In the genomic region with DNA sequence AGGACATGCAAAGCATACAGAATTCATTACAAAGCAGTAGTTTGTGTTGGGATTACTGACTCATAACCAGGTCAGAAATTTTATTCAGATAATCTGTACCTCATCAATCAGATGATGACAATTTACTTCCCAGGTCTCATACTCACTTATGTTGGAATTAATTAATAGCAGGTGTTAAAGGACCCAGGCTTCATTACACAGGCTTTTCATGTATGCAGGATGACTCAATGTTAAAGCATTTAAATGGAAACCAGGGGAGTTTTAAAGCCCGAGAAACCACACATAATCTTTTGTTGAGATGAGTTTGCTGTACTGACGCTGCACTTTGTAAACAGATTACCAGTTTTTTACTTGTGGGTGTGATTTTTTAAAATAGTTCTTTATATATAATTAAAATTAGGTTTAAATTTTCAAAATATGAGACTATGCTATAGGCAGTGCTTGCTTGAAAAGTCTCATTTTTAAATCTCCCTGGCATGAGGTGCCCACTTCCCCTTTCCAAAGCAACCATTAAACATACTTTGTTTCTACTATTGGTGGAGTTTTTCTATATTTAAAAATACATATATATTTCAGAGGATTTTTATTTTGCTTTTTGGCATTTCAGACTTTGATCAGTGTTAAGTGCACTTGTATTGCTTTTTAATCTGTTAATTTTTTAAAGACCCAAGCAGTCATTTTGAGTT, we compare ENCODE assay signal across 10 cellular contexts. TPM values are rescaled to one million over a fixed set of nuclear protein-coding genes. Genes with fewer than 3 reads are reported as not detected.
DNase-seq lines count a peak whose midpoint lies in the region; ATAC-seq and TF ChIP-seq lines count a peak whose summit lies in the region.
"Had no signal": no experiment of that assay in that cellular context is flagged by ENCODE, and none has a peak within 500 bp of the region (broad histone marks: within the 10 kb centered on the region; RNA-seq: fewer than 3 reads in every experiment).

No MANE protein-coding gene starts in this region.

- TF ChIP-seq CTCF in choroid plexus epithelial cell (conservative IDR thresholded peaks at IDR 0.05; ENCODE audit: low read depth, low read length) (no peak), omental fat pad (IDR thresholded peaks at IDR 0.05) (no peak)

- DNase-seq in EH (ENCODE audit: low read depth), result peak; percentile 88
- peak; percentile 23 for DNase-seq in MV-4-11 (lab: John Stamatoyannopoulos, UW)
- DNase-seq in choroid plexus epithelial cell (ENCODE audit: low read depth), result peak; percentile 77
- no peak for DNase-seq in omental fat pad (ENCODE audit: low spot score)
- no peak for DNase-seq in GF-D8 (lab: John Stamatoyannopoulos, UW)
- no peak for DNase-seq in HPDE6-E6E7 (ENCODE audit: extremely low spot score)
- DNase-seq: NCI-H82, T-helper 17 cell had no signal

- peak; percentile 76 for ATAC-seq in omental fat pad (ENCODE audit: low FRiP score)
- ATAC-seq in GM19463 (IDR thresholded peaks at IDR 0.05; ENCODE audit: unreplicated experiment), result no peak
- ATAC-seq in HG03520 (IDR thresholded peaks at IDR 0.05; ENCODE audit: unreplicated experiment), result no peak
- ATAC-seq: T-helper 17 cell had no signal

- no peak overlapping the region for H3K4me3 ChIP-seq in choroid plexus epithelial cell (ENCODE audit: low read depth, low read length)

RNA-seq across cellular contexts. Expression of gene CEP57, which starts 41.0 kb away (rescaled TPM):
- 10 to 100 TPM; 17.8 to 38.9 (median 30.4) TPM for total RNA-seq in omental fat pad

RNA-seq across cellular contexts. Expression of gene FAM76B, which starts 41.8 kb away (rescaled TPM):
- 10 to 100 TPM; 16.5 to 40.0 (median 25.3) TPM for total RNA-seq in omental fat pad

Comparison
In these comparisons a context has a peak if more than half of its experiments do, and no peak if none do; other contexts are left out.
1. DNase-seq: peak in EH (single experiment), MV-4-11 (single experiment) and choroid plexus epithelial cell (single experiment); none in omental fat pad (single experiment), GF-D8 (single experiment) and HPDE6-E6E7 (single experiment).